Comparison of ENCODE assay signal across 26 cellular contexts in genomic region chrX:17740137-17741122, GRCh38. TPM values are rescaled to one million over a fixed set of nuclear protein-coding genes. Genes with fewer than 3 reads are reported as not detected.
DNase-seq lines count a peak whose midpoint lies in the region; ATAC-seq and TF ChIP-seq lines count a peak whose summit lies in the region.
"Had no signal": no experiment of that assay in that cellular context is flagged by ENCODE, and none has a peak within 500 bp of the region (broad histone marks: within the 10 kb centered on the region; RNA-seq: fewer than 3 reads in every experiment).

No MANE protein-coding gene starts in this region.

- H3K27me3 Mint-ChIP-seq in activated naive CD8-positive, alpha-beta T cell: no peaks in the 10 kb centered on the region
- H3K27me3 Mint-ChIP-seq in activated naive CD8-positive, alpha-beta T cell treated with anti-CD3 and anti-CD28 coated beads for 36 hours: no peaks in the 10 kb centered on the region
- peaks cover 7% of the 10 kb centered on the region for H3K27me3 Mint-ChIP-seq in brain
- H3K27me3 Mint-ChIP-seq: activated CD8-positive, alpha-beta T cell treated with anti-CD3 and anti-CD28 coated beads for 36 hours; stimulated activated naive CD8-positive, alpha-beta T cell treated with anti-CD3 and anti-CD28 coated beads, Interleukin-15, amount 100 ng/mL, for 72 hours had no signal

- no peak for TF ChIP-seq EP300 in transverse colon (IDR thresholded peaks at IDR 0.05; ENCODE audit: low read depth)

- no peaks in the 10 kb centered on the region for H3K36me3 ChIP-seq in transverse colon
- H3K36me3 ChIP-seq in testis (ENCODE audit: low read depth, missing control alignments): no peaks in the 10 kb centered on the region
- no peaks in the 10 kb centered on the region for H3K36me3 ChIP-seq in ascending aorta
- H3K36me3 ChIP-seq: BLaER1 treated with 17β-estradiol and CSF1 and Interleukin-3, amounts not matched to agents 10 nM and 100 nM; left ventricle myocardium inferior; tibial artery had no signal

- no peak for TF ChIP-seq CTCF in brain (conservative IDR thresholded peaks at IDR 0.05)
- no peak for TF ChIP-seq CTCF in transverse colon (IDR thresholded peaks at IDR 0.05)
- TF ChIP-seq CTCF in testis (IDR thresholded peaks at IDR 0.05): no peak
- no peak for TF ChIP-seq CTCF in ascending aorta (IDR thresholded peaks at IDR 0.05)

- H3K4me3 Mint-ChIP-seq in activated naive CD8-positive, alpha-beta T cell: peak overlapping the region; percentile 58
- no peak overlapping the region for H3K4me3 Mint-ChIP-seq in activated naive CD8-positive, alpha-beta T cell treated with anti-CD3 and anti-CD28 coated beads for 36 hours
- H3K4me3 Mint-ChIP-seq in brain: peak overlapping the region in 4 of 5 experiments; percentile 19 to 73 (median 66)
- H3K4me3 Mint-ChIP-seq: T-helper 1 cell treated with Interleukin-12 subunit alpha and Interleukin-12 subunit beta and Interleukin-4 antibody, amounts not matched to agents 30 μg/mL and 1 μg/mL, for 36 hours had no signal

- H3K27ac Mint-ChIP-seq in activated naive CD8-positive, alpha-beta T cell: no peak overlapping the region
- no peak overlapping the region for H3K27ac Mint-ChIP-seq in activated naive CD8-positive, alpha-beta T cell treated with anti-CD3 and anti-CD28 coated beads for 36 hours
- peak overlapping the region in 1 of 5 experiments; percentile 16 for H3K27ac Mint-ChIP-seq in brain
- H3K27ac Mint-ChIP-seq: activated CD8-positive, alpha-beta T cell treated with anti-CD3 and anti-CD28 coated beads for 36 hours; activated T-helper 2 cell treated with anti-CD3 and anti-CD28 coated beads, Interferon-gamma antibody, Interleukin-2, Interleukin-4, amounts not matched to agents 10 μg/mL and 5 μg/mL and 100 μg/mL, durations not matched to agents 14 hours and 24 hours and 36 hours; stimulated activated naive CD8-positive, alpha-beta T cell treated with anti-CD3 and anti-CD28 coated beads, Interleukin-15, amount 100 ng/mL, for 72 hours; T-helper 1 cell treated with Interleukin-12 subunit alpha and Interleukin-12 subunit beta and Interleukin-4 antibody, amounts not matched to agents 30 μg/mL and 1 μg/mL, for 36 hours had no signal

- H3K27ac ChIP-seq in transverse colon (peak overlapping the region in 3 of 4 donors; percentile 7 to 29 (median 28)), testis (peak overlapping the region in 1 of 2 donors; percentile 24), ascending aorta (no peak overlapping the region)
- H3K27ac ChIP-seq: BLaER1 treated with 17β-estradiol and CSF1 and Interleukin-3, amounts not matched to agents 10 nM and 100 nM; HL-60; left ventricle myocardium inferior; tibial artery had no signal

- H3K36me3 Mint-ChIP-seq in activated naive CD8-positive, alpha-beta T cell: no peaks in the 10 kb centered on the region
- no peaks in the 10 kb centered on the region for H3K36me3 Mint-ChIP-seq in activated naive CD8-positive, alpha-beta T cell treated with anti-CD3 and anti-CD28 coated beads for 36 hours
- no peaks in the 10 kb centered on the region for H3K36me3 Mint-ChIP-seq in brain

- H3K9me3 Mint-ChIP-seq in activated naive CD8-positive, alpha-beta T cell (ENCODE audit: low read depth): no peaks in the 10 kb centered on the region
- peaks cover 3% of the 10 kb centered on the region for H3K9me3 Mint-ChIP-seq in activated naive CD8-positive, alpha-beta T cell treated with anti-CD3 and anti-CD28 coated beads for 36 hours
- H3K9me3 Mint-ChIP-seq in brain: no peaks in the 10 kb centered on the region
- H3K9me3 Mint-ChIP-seq: activated CD8-positive, alpha-beta T cell treated with anti-CD3 and anti-CD28 coated beads for 36 hours; activated T-helper 2 cell treated with anti-CD3 and anti-CD28 coated beads, Interferon-gamma antibody, Interleukin-2, Interleukin-4, amounts not matched to agents 10 μg/mL and 5 μg/mL and 100 μg/mL, durations not matched to agents 14 hours and 24 hours and 36 hours; HFFc6; nephron; stimulated activated naive CD8-positive, alpha-beta T cell treated with anti-CD3 and anti-CD28 coated beads, Interleukin-15, amount 100 ng/mL, for 72 hours; T-helper 1 cell treated with Interleukin-12 subunit alpha and Interleukin-12 subunit beta and Interleukin-4 antibody, amounts not matched to agents 30 μg/mL and 1 μg/mL, for 36 hours had no signal

- DNase-seq in activated naive CD8-positive, alpha-beta T cell treated with anti-CD3 and anti-CD28 coated beads for 36 hours: no peak
- peak; percentile 80 for DNase-seq in NCI-H524 treated with DMSO at 0.1 percent for 48 hours (lab: John Stamatoyannopoulos, UW)
- no peak for DNase-seq in transverse colon
- no peak for DNase-seq in testis
- DNase-seq in ascending aorta (ENCODE audit: low spot score in 2 of 2): no peak
- DNase-seq: activated CD8-positive, alpha-beta T cell treated with anti-CD3 and anti-CD28 coated beads for 36 hours; effector CD8-positive, alpha-beta T cell; glutamatergic neuron; HFFc6; left ventricle myocardium inferior; NCI-H1417 treated with DMSO at 0.1 percent for 48 hours; NCI-H2081 treated with DMSO at 0.1 percent for 48 hours; NCI-H526 treated with DMSO at 0.1 percent for 48 hours; stimulated activated CD4-positive, alpha-beta T cell treated with anti-CD3 and anti-CD28 coated beads, Interleukin-1b, Interleukin-23, amount 100 ng/mL, for 48 hours; stimulated activated CD8-positive, alpha-beta memory T cell treated with anti-CD3 and anti-CD28 coated beads, Interleukin-4, amount 100 ng/mL, for 48 hours; stimulated activated naive CD8-positive, alpha-beta T cell treated with anti-CD3 and anti-CD28 coated beads, Interleukin-15, amount 100 ng/mL, for 72 hours; tibial artery had no signal

- H3K9me3 ChIP-seq in transverse colon: no peaks in the 10 kb centered on the region
- H3K9me3 ChIP-seq in testis: no peaks in the 10 kb centered on the region
- no peaks in the 10 kb centered on the region for H3K9me3 ChIP-seq in ascending aorta
- H3K9me3 ChIP-seq: left ventricle myocardium inferior, tibial artery had no signal

- peaks cover 59% of the 10 kb centered on the region for H3K4me1 Mint-ChIP-seq in activated naive CD8-positive, alpha-beta T cell (ENCODE audit: low read depth)
- H3K4me1 Mint-ChIP-seq in activated naive CD8-positive, alpha-beta T cell treated with anti-CD3 and anti-CD28 coated beads for 36 hours: peaks cover 39% of the 10 kb centered on the region
- peaks cover 45% of the 10 kb centered on the region for H3K4me1 Mint-ChIP-seq in brain

- no peak for ATAC-seq in GM19463 (IDR thresholded peaks at IDR 0.05; ENCODE audit: unreplicated experiment)
- ATAC-seq: activated CD8-positive, alpha-beta T cell treated with anti-CD3 and anti-CD28 coated beads for 36 hours; stimulated activated naive CD8-positive, alpha-beta T cell treated with anti-CD3 and anti-CD28 coated beads, Interleukin-15, amount 100 ng/mL, for 72 hours had no signal

- H3K27me3 ChIP-seq in transverse colon (no peaks in the 10 kb centered on the region), testis (no peaks in the 10 kb centered on the region), ascending aorta (no peaks in the 10 kb centered on the region)
- H3K27me3 ChIP-seq: tibial artery had no signal

- 54 to 62% methylated on average over 4 to 11 of the region's 11 CpGs for WGBS in transverse colon (ENCODE audit: low coverage in 1 of 2), 2 donors
- WGBS in testis, 2 donors: 63 to 75% methylated on average over 10 to 11 of the region's 11 CpGs

- intact Hi-C loops in transverse colon (cut with DNase I; ENCODE audit: low total_unique reads) (no loop called here), testis (cut with DNase I; ENCODE audit: low total_unique reads) (no loop called here), ascending aorta (cut with DNase I) (no loop called here)

- in situ Hi-C loops in transverse colon (cut with MboI; ENCODE audit: low pct_ligation_motif_present in 1 of 4, low pct_unique_long_range_greater_than_20kb in 1 of 4, low sequenced_read_pairs in 3 of 4): loop anchor here in 1 of 4 donors (25.0 kb wide), 1 partner anchor 1597 kb away; the partner anchor contains the start of gene PDHA1

- no peak overlapping the region for H3K4me3 ChIP-seq in transverse colon
- no peak overlapping the region for H3K4me3 ChIP-seq in testis
- no peak overlapping the region for H3K4me3 ChIP-seq in ascending aorta
- H3K4me3 ChIP-seq: BLaER1 treated with 17β-estradiol and CSF1 and Interleukin-3, amounts not matched to agents 10 nM and 100 nM; left ventricle myocardium inferior; smooth muscle cell; tibial artery had no signal

- H3K4me1 ChIP-seq in transverse colon (peaks cover 0 to 4% (median 3%) of the 10 kb centered on the region in 4 donors), testis (no peaks in the 10 kb centered on the region), ascending aorta (peaks cover 0 to 3% of the 10 kb centered on the region in 2 donors)

- TF ChIP-seq POLR2A in transverse colon (IDR thresholded peaks at IDR 0.05) (no peak), testis (IDR thresholded peaks at IDR 0.05) (no peak)

RNA-seq across cellular contexts. Expression of gene SCML1, which starts 3.1 kb away (rescaled TPM):
- 1 to 10 TPM; 4.0 to 4.1 TPM for total RNA-seq in activated naive CD8-positive, alpha-beta T cell treated with anti-CD3 and anti-CD28 coated beads for 36 hours
- polyA plus RNA-seq in brain (ENCODE audit: insufficient read depth, low read depth, low replicate concordance) (1.7 TPM), testis (ENCODE audit: insufficient read depth, low read depth, low replicate concordance) (49.8 TPM)
- total RNA-seq in transverse colon (10 to 100 TPM in 3 of 4 donors, 1 to 10 TPM in 1; 9.7 to 21.1 (median 13.8) TPM), testis (100 to 1,000 TPM in 1 of 2 donors, 10 to 100 TPM in 1; 83.4 to 112 TPM), ascending aorta (5.7 TPM)

Comparison
In these comparisons a context has a peak if more than half of its experiments do, and no peak if none do; other contexts are left out.
1. H3K27ac ChIP-seq: peak in transverse colon (3 of 4); none in ascending aorta (0 of 2).